9 cellular contexts compared by ENCODE assay signal in genomic region chr3:100073555-100074307, GRCh38. TPM values are rescaled to one million over a fixed set of nuclear protein-coding genes. Genes with fewer than 3 reads are reported as not detected.
A peak's percentile ranks its signal among the peaks of the same experiment; 100 is the strongest.
DNase-seq lines count a peak whose midpoint lies in the region; ATAC-seq and TF ChIP-seq lines count a peak whose summit lies in the region.
"Had no signal": no experiment of that assay in that cellular context is flagged by ENCODE, and none has a peak within 500 bp of the region (broad histone marks: within the 10 kb centered on the region; RNA-seq: fewer than 3 reads in every experiment).

No MANE protein-coding gene starts in this region.

- H3K27ac ChIP-seq in prostate gland: peak overlapping the region in 1 of 2 donors; percentile 5

- H3K36me3 ChIP-seq in prostate gland: no peaks in the 10 kb centered on the region
- H3K36me3 ChIP-seq: adrenal gland had no signal

- H3K4me1 Mint-ChIP-seq in T-helper 17 cell: peaks cover 30% of the 10 kb centered on the region

- no peaks in the 10 kb centered on the region for H3K36me3 Mint-ChIP-seq in T-helper 17 cell (ENCODE audit: low read depth)

- H3K4me3 Mint-ChIP-seq in T-helper 17 cell: peak overlapping the region; percentile 74

- H3K9me3 ChIP-seq in T-helper 17 cell (ENCODE audit: control insufficient read depth, low read length, poor library complexity, severe bottlenecking) (no peaks in the 10 kb centered on the region), prostate gland (no peaks in the 10 kb centered on the region)
- H3K9me3 ChIP-seq: adrenal gland had no signal

- DNase-seq in AG09319 (ENCODE audit: extremely low read depth, low read depth): peak; percentile 43
- no peak for DNase-seq in T-helper 17 cell
- DNase-seq in fibroblast of gingiva (ENCODE audit: low read depth): peak; percentile 72
- peak; percentile 89 for DNase-seq in non-pigmented ciliary epithelial cell (ENCODE audit: low read depth)
- no peak for DNase-seq in prostate gland (ENCODE audit: low spot score)
- no peak for DNase-seq in HuH-7.5 (ENCODE audit: low spot score)

- WGBS in prostate gland: 71% methylated on average over 10 of the region's 10 CpGs

- TF ChIP-seq POLR2A in prostate gland (IDR thresholded peaks at IDR 0.05): no peak

- TF ChIP-seq CTCF in AG09319 (IDR thresholded peaks at IDR 0.05; ENCODE audit: low read depth, low read length) (no peak), prostate gland (IDR thresholded peaks at IDR 0.05) (no peak)

- peak; percentile 44 for ATAC-seq in GM21528 (IDR thresholded peaks at IDR 0.05; ENCODE audit: low FRiP score, unreplicated experiment)
- no peak for ATAC-seq in T-helper 17 cell
- no peak for ATAC-seq in GM21576 (IDR thresholded peaks at IDR 0.05; ENCODE audit: unreplicated experiment)

- peak overlapping the region; percentile 29 for H3K27ac Mint-ChIP-seq in T-helper 17 cell

- H3K27me3 Mint-ChIP-seq in T-helper 17 cell: no peaks in the 10 kb centered on the region

- no peak overlapping the region for H3K4me3 ChIP-seq in prostate gland
- H3K4me3 ChIP-seq: adrenal gland had no signal

- peaks cover 3% of the 10 kb centered on the region for H3K4me1 ChIP-seq in prostate gland (replicated peaks)

- no peaks in the 10 kb centered on the region for H3K27me3 ChIP-seq in prostate gland (replicated peaks; ENCODE audit: insufficient read depth)
- H3K27me3 ChIP-seq: adrenal gland had no signal

- intact Hi-C loops in prostate gland (cut with DNase I): no loop called here

RNA-seq across cellular contexts. Expression of gene FILIP1L, which starts 40.6 kb away (rescaled TPM):
- total RNA-seq in T-helper 17 cell (under 1 TPM in 1 of 2 donors, not detected in 1; 0.82 TPM), prostate gland (10 to 100 TPM in 1 of 2 donors, 1 to 10 TPM in 1; 9.5 to 28.2 TPM)

Comparison
In these comparisons a context has a peak if more than half of its experiments do, and no peak if none do; other contexts are left out.
1. DNase-seq: peak in AG09319 (single experiment), fibroblast of gingiva (single experiment) and non-pigmented ciliary epithelial cell (single experiment); none in T-helper 17 cell (0 of 3), prostate gland (single experiment) and HuH-7.5 (single experiment).
2. RNA of gene FILIP1L, which starts 40.6 kb away (total RNA-seq): 9.5 to 28.2 TPM in prostate gland; 0.82 TPM in T-helper 17 cell; every median in the first group is over 4 times any median in the second.